ENCODE assay signal across 8 cellular contexts in the genomic region with DNA sequence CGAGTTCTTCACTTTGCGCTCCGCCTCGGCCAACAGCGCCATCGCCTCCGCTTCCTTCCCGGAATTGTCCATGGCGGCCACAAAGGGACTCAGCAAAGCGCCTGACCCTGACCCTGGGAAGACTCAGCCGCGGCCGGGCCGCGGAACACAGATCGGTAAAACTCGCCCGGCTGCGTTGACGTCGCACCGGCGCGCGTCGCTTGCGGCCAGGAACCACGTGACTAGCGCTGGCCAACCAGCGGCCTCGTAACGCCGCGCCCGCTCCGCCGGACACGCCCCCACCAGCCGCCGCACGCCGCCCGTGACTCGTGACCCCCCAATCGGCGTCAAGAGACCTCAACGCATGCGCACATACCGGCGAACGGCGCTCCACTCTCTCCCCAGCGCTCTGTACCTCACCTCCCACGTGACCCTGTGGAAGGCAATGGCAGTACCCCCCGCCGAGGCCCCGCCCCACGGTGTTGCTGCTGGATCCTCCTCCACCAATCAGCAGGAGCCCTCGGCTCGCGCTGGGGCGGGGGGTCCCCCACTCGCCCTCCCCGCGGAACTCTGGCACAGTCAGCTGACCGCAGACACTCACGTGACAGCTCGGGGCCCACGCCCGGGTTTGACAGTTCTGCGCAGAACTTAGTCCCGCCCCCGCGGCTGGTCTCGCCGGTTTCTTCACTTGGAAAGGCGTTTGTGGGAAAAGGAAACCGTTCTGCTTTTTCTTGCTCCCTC. TPM values are rescaled to one million over a fixed set of nuclear protein-coding genes. Genes with fewer than 3 reads are reported as not detected.
DNase-seq lines count a peak whose midpoint lies in the region; ATAC-seq and TF ChIP-seq lines count a peak whose summit lies in the region.

Gene NAPA (minus strand): TSS at position 195 of the 720 bp plus-strand sequence. CDS start 123 bp downstream, at position 72.

- H4K20me1 ChIP-seq in SU-DHL-6 (ENCODE audit: low read depth, low read length): no peaks in the 10 kb centered on the region
- peaks cover 31% of the 10 kb centered on the region for H4K20me1 ChIP-seq in osteoblast (ENCODE audit: insufficient read depth, low read length)

- peaks cover 11% of the 10 kb centered on the region for H3F3A ChIP-seq in SU-DHL-6 (ENCODE audit: insufficient read depth)

- POLR2A ChIA-PET in activated naive CD8-positive, alpha-beta T cell treated with anti-CD3 and anti-CD28 coated beads, Interleukin-2, amount 10 ng/mL, durations not matched to agents 7 days and 5 days (lab: Charles Lee): interaction anchor here (0.7 to 3.2 kb wide), 16 partner anchors 28 to 241 kb away, joined by 3 to 42 read pairs (median 5); partner anchors contain the start of genes BICRA, DHX34 and KPTN

- TF ChIP-seq CTCF in SU-DHL-6 (IDR thresholded peaks at IDR 0.05; ENCODE audit: insufficient read depth, low read length, poor library complexity, severe bottlenecking) (no peak), glutamatergic neuron (IDR thresholded peaks at IDR 0.05; ENCODE audit: partially characterized antibody, unreplicated experiment) (no peak), osteoblast (IDR thresholded peaks at IDR 0.05; ENCODE audit: extremely low read depth, low read depth, low read length) (no peak), thoracic aorta (IDR thresholded peaks at IDR 0.05) (no peak)

- H3K9me3 ChIP-seq in SU-DHL-6 (ENCODE audit: insufficient read depth, low read length) (no peaks in the 10 kb centered on the region), osteoblast (ENCODE audit: low read depth, low read length) (no peaks in the 10 kb centered on the region), thoracic aorta (no peaks in the 10 kb centered on the region)

- peaks cover 8% of the 10 kb centered on the region for H3K27me3 Mint-ChIP-seq in activated naive CD8-positive, alpha-beta T cell treated with anti-CD3 and anti-CD28 coated beads, Interleukin-2, amount 10 ng/mL, durations not matched to agents 7 days and 5 days
- H3K27me3 Mint-ChIP-seq in glutamatergic neuron (ENCODE audit: unreplicated experiment): peaks cover 22% of the 10 kb centered on the region

- H3K36me3 ChIP-seq in SU-DHL-6 (ENCODE audit: low read length) (no peaks in the 10 kb centered on the region), osteoblast (ENCODE audit: insufficient read depth, low read length) (no peaks in the 10 kb centered on the region), thoracic aorta (no peaks in the 10 kb centered on the region)

- H3K4me3 ChIP-seq in SU-DHL-6 (ENCODE audit: insufficient read depth, low read length, poor library complexity, severe bottlenecking) (peak within 1 kb of the TSS; percentile 98), osteoblast (ENCODE audit: insufficient read depth, low read length) (peak within 1 kb of the TSS; percentile 95), thoracic aorta (peak within 1 kb of the TSS; percentile 87)

- H3K27me3 ChIP-seq in SU-DHL-6 (ENCODE audit: low read length) (no peaks in the 10 kb centered on the region), osteoblast (ENCODE audit: insufficient read depth, low read length) (no peaks in the 10 kb centered on the region), thoracic aorta (replicated peaks; ENCODE audit: insufficient read depth) (no peaks in the 10 kb centered on the region)

- peak within 1 kb of the TSS; percentile 95 for H3K4me3 Mint-ChIP-seq in activated naive CD8-positive, alpha-beta T cell treated with anti-CD3 and anti-CD28 coated beads, Interleukin-2, amount 10 ng/mL, durations not matched to agents 7 days and 5 days
- peak within 1 kb of the TSS; percentile 90 for H3K4me3 Mint-ChIP-seq in glutamatergic neuron (ENCODE audit: unreplicated experiment)

- H3K9me3 Mint-ChIP-seq in activated naive CD8-positive, alpha-beta T cell treated with anti-CD3 and anti-CD28 coated beads, Interleukin-2, amount 10 ng/mL, durations not matched to agents 7 days and 5 days: no peaks in the 10 kb centered on the region
- peaks cover 34% of the 10 kb centered on the region for H3K9me3 Mint-ChIP-seq in glutamatergic neuron (ENCODE audit: unreplicated experiment)

- H3K9ac ChIP-seq in SU-DHL-6 (ENCODE audit: low read length): peak within 1 kb of the TSS; percentile 96

- H3K4me1 Mint-ChIP-seq in activated naive CD8-positive, alpha-beta T cell treated with anti-CD3 and anti-CD28 coated beads, Interleukin-2, amount 10 ng/mL, durations not matched to agents 7 days and 5 days: peaks cover 58% of the 10 kb centered on the region
- peaks cover 36% of the 10 kb centered on the region for H3K4me1 Mint-ChIP-seq in glutamatergic neuron (ENCODE audit: low read depth, unreplicated experiment)

- peak; percentile 100 for DNase-seq in NCI-H128 (lab: John Stamatoyannopoulos, UW; ENCODE audit: unreplicated experiment)
- DNase-seq in activated naive CD8-positive, alpha-beta T cell treated with anti-CD3 and anti-CD28 coated beads, Interleukin-2, amount 10 ng/mL, durations not matched to agents 7 days and 5 days: peak; percentile 100
- DNase-seq in glutamatergic neuron: peak; percentile 100
- DNase-seq in osteoblast (ENCODE audit: insufficient read length, low spot score, missing footprints): peak; percentile 99
- peak; percentile 100 for DNase-seq in thoracic aorta (ENCODE audit: low spot score)

- H3K4me1 ChIP-seq in osteoblast (ENCODE audit: insufficient read depth, low read length) (peaks cover 43% of the 10 kb centered on the region), thoracic aorta (ENCODE audit: control insufficient read depth in 1 of 2, low read depth in 2 of 2) (peaks cover 35 to 48% of the 10 kb centered on the region in 2 donors)

- peak within 1 kb of the TSS; percentile 97 for H3K27ac Mint-ChIP-seq in activated naive CD8-positive, alpha-beta T cell treated with anti-CD3 and anti-CD28 coated beads, Interleukin-2, amount 10 ng/mL, durations not matched to agents 7 days and 5 days
- peak within 1 kb of the TSS; percentile 97 for H3K27ac Mint-ChIP-seq in glutamatergic neuron (ENCODE audit: unreplicated experiment)

- peak; percentile 85 for TF ChIP-seq POLR2A in GM10847 (IDR thresholded peaks at IDR 0.05; ENCODE audit: extremely low read depth, insufficient read length)

- peak within 1 kb of the TSS; percentile 52 for H3K27ac ChIP-seq in SU-DHL-6 (ENCODE audit: low read depth, low read length)
- H3K27ac ChIP-seq in osteoblast (ENCODE audit: low read depth, low read length): peak within 1 kb of the TSS; percentile 99
- H3K27ac ChIP-seq in thoracic aorta: peak within 1 kb of the TSS; percentile 88 to 96

- no peaks in the 10 kb centered on the region for H3K9me2 ChIP-seq in SU-DHL-6 (replicated peaks; ENCODE audit: insufficient read depth, low read length)

- H2AFZ ChIP-seq in SU-DHL-6 (ENCODE audit: low read depth, low read length, severe bottlenecking) (peak within 1 kb of the TSS; percentile 94), osteoblast (ENCODE audit: low read length) (peak within 1 kb of the TSS; percentile 90)

- H3K4me2 ChIP-seq in SU-DHL-6 (ENCODE audit: low read depth, low read length, poor library complexity, severe bottlenecking) (peak within 1 kb of the TSS; percentile 76), osteoblast (ENCODE audit: insufficient read depth, low read length) (peak within 1 kb of the TSS; percentile 87)

- ATAC-seq in HG02678 (IDR thresholded peaks at IDR 0.05; ENCODE audit: unreplicated experiment): peak; percentile 84
- peak; percentile 95 for ATAC-seq in activated naive CD8-positive, alpha-beta T cell treated with anti-CD3 and anti-CD28 coated beads, Interleukin-2, amount 10 ng/mL, durations not matched to agents 7 days and 5 days (ENCODE audit: low read depth)
- ATAC-seq in thoracic aorta (ENCODE audit: insufficient number of reproducible peaks, low FRiP score, low read depth): peak; percentile 97

- H3K36me3 Mint-ChIP-seq in activated naive CD8-positive, alpha-beta T cell treated with anti-CD3 and anti-CD28 coated beads, Interleukin-2, amount 10 ng/mL, durations not matched to agents 7 days and 5 days: peaks cover 7% of the 10 kb centered on the region
- H3K36me3 Mint-ChIP-seq in glutamatergic neuron (ENCODE audit: unreplicated experiment): no peaks in the 10 kb centered on the region

- H3K79me2 ChIP-seq in SU-DHL-6 (ENCODE audit: insufficient read depth, low read length) (peaks cover 46% of the 10 kb centered on the region), osteoblast (ENCODE audit: insufficient read depth, low read length) (peaks cover 48% of the 10 kb centered on the region)

RNA-seq across cellular contexts. Expression of gene NAPA, which starts in this region (rescaled TPM):
- total RNA-seq in activated naive CD8-positive, alpha-beta T cell treated with anti-CD3 and anti-CD28 coated beads, Interleukin-2, amount 10 ng/mL, durations not matched to agents 7 days and 5 days: 100 to 1,000 TPM in 1 of 2 experiments, 10 to 100 TPM in 1; 96.4 to 103 TPM
- 262 TPM for total RNA-seq in glutamatergic neuron (ENCODE audit: unreplicated experiment)
- 95.9 and 96.4 TPM in 2 replicates for total RNA-seq in osteoblast
- 100 to 1,000 TPM; 107 to 147 TPM for total RNA-seq in thoracic aorta

Comparison
In these comparisons a context has a peak if more than half of its experiments do, and no peak if none do; other contexts are left out.
1. Peak in every context shown above with its lines: DNase-seq, ATAC-seq, H3K4me3 ChIP-seq and H3K27ac ChIP-seq.